ENCODE assay signal across 29 cellular contexts in the genomic region with DNA sequence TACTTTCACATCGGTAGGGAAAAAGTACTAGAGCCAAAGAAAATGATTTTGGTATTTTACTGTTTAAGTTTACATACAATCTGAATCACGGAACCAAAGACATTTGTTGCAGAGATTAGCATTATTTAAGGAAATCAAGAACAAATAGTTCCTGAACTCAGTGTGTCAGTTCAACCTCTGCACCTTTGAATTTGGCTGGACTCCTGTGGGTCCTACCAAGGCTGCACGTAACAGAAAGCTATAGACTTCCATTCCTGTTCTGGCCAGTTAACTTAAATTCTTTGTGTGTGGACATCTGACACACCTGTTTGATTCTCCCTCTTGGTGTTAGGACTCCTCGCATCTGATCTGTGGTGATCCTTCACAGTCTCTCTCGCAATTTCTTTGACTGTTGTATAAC.
"Had no signal": no experiment of that assay in that cellular context is flagged by ENCODE, and none has a peak within 500 bp of the region (broad histone marks: within the 10 kb centered on the region; RNA-seq: fewer than 3 reads in every experiment).

No MANE protein-coding gene starts in this region.

- H3K4me1 Mint-ChIP-seq: mesothelial cell of epicardium; naive B cell; natural killer cell; stimulated activated effector memory CD8-positive, alpha-beta T cell treated with anti-CD3 and anti-CD28 coated beads, Interleukin-12 subunit alpha, Interleukin-12 subunit beta, amount 100 ng/mL, for 72 hours had no signal

- H3K36me3 Mint-ChIP-seq: mesothelial cell of epicardium; naive B cell; natural killer cell; stimulated activated effector memory CD8-positive, alpha-beta T cell treated with anti-CD3 and anti-CD28 coated beads, Interleukin-12 subunit alpha, Interleukin-12 subunit beta, amount 100 ng/mL, for 72 hours had no signal

- H3K27ac ChIP-seq: left lung, right atrium auricular region, sigmoid colon, spleen, suprapubic skin, thoracic aorta, tibial artery, upper lobe of right lung had no signal

- H3K9me3 ChIP-seq: left lung, mucosa of descending colon, right atrium auricular region, sigmoid colon, spleen, suprapubic skin, thoracic aorta, tibial artery, upper lobe of right lung had no signal

- DNase-seq: head of caudate nucleus; hippocampal formation; kidney glomerular epithelial cell; left cardiac atrium; left lung; mesendoderm; mucosa of descending colon; naive B cell; natural killer cell; nucleus accumbens; sigmoid colon; small intestine; spleen; stimulated activated CD4-positive, alpha-beta T cell treated with anti-CD3 and anti-CD28 coated beads, Interleukin-4, amount 100 ng/mL, for 24 hours; stimulated activated naive CD4-positive, alpha-beta T cell; tibial artery; trophoblast cell; upper lobe of right lung had no signal

- H3K9me3 Mint-ChIP-seq: mesothelial cell of epicardium; stimulated activated naive CD8-positive, alpha-beta T cell treated with anti-CD3 and anti-CD28 coated beads, Interleukin-15, Interleukin-2, amounts not matched to agents 100 ng/mL and 50 ng/mL, for 24 hours had no signal

- H3K36me3 ChIP-seq: left lung, right atrium auricular region, sigmoid colon, spleen, suprapubic skin, thoracic aorta, tibial artery, upper lobe of right lung had no signal

- ATAC-seq: left cardiac atrium; left lung; mucosa of descending colon; natural killer cell; stimulated activated effector memory CD8-positive, alpha-beta T cell treated with anti-CD3 and anti-CD28 coated beads, Interleukin-12 subunit alpha, Interleukin-12 subunit beta, amount 100 ng/mL, for 72 hours; upper lobe of right lung had no signal

- H3K4me3 Mint-ChIP-seq: mesothelial cell of epicardium; naive B cell; natural killer cell; neural crest cell; stimulated activated effector memory CD8-positive, alpha-beta T cell treated with anti-CD3 and anti-CD28 coated beads, Interleukin-12 subunit alpha, Interleukin-12 subunit beta, amount 100 ng/mL, for 72 hours; stimulated activated naive CD8-positive, alpha-beta T cell treated with anti-CD3 and anti-CD28 coated beads, Interleukin-15, Interleukin-2, amounts not matched to agents 100 ng/mL and 50 ng/mL, for 24 hours had no signal

- FAIRE-seq: keratinocyte, small intestine, urothelium cell line had no signal

- H3K27me3 ChIP-seq: left lung, right atrium auricular region, sigmoid colon, spleen, suprapubic skin, tibial artery, upper lobe of right lung had no signal

- H3K27me3 Mint-ChIP-seq: progenitor cell of endocrine pancreas; stimulated activated naive CD8-positive, alpha-beta T cell treated with anti-CD3 and anti-CD28 coated beads, Interleukin-15, Interleukin-2, amounts not matched to agents 100 ng/mL and 50 ng/mL, for 24 hours had no signal

- H3K27ac Mint-ChIP-seq: mesothelial cell of epicardium; naive B cell; natural killer cell; progenitor cell of endocrine pancreas; stimulated activated effector memory CD8-positive, alpha-beta T cell treated with anti-CD3 and anti-CD28 coated beads, Interleukin-12 subunit alpha, Interleukin-12 subunit beta, amount 100 ng/mL, for 72 hours; stimulated activated naive CD8-positive, alpha-beta T cell treated with anti-CD3 and anti-CD28 coated beads, Interleukin-15, Interleukin-2, amounts not matched to agents 100 ng/mL and 50 ng/mL, for 24 hours had no signal

- H3K4me3 ChIP-seq: left lung, lung, mucosa of descending colon, right atrium auricular region, sigmoid colon, spleen, suprapubic skin, thoracic aorta, tibial artery, upper lobe of right lung had no signal

- H3K4me1 ChIP-seq: left lung, right atrium auricular region, sigmoid colon, spleen, suprapubic skin, upper lobe of right lung had no signal
